ENCODE assay signal across 8 cellular contexts in genomic region chr22:19909350-19910179, GRCh38. TPM values are rescaled to one million over a fixed set of nuclear protein-coding genes. Genes with fewer than 3 reads are reported as not detected.
DNase-seq lines count a peak whose midpoint lies in the region; ATAC-seq and TF ChIP-seq lines count a peak whose summit lies in the region.

No MANE protein-coding gene starts in this region.

- no peak overlapping the region for H3K4me3 Mint-ChIP-seq in endodermal cell

- no peaks in the 10 kb centered on the region for H3K27me3 Mint-ChIP-seq in endodermal cell (ENCODE audit: insufficient read depth)

- CTCF ChIA-PET in BJ (lab: Yijun Ruan, JAX) = interaction anchor here (0.6 to 11.1 kb wide), 32 partner anchors 8 to 230 kb away, joined by 3 to 277 read pairs (median 4); partner anchors contain the start of gene GP1BB

- peaks cover 5% of the 10 kb centered on the region for H3K4me1 Mint-ChIP-seq in endodermal cell

- no peaks in the 10 kb centered on the region for H3K27me3 ChIP-seq in BJ (ENCODE audit: control insufficient read depth, insufficient read depth, low read length)
- H3K27me3 ChIP-seq in HL-60 (ENCODE audit: insufficient read depth, poor library complexity, severe bottlenecking) = no peaks in the 10 kb centered on the region
- H3K27me3 ChIP-seq in NT2/D1 (ENCODE audit: insufficient read depth, insufficient read length) = no peaks in the 10 kb centered on the region
- no peaks in the 10 kb centered on the region for H3K27me3 ChIP-seq in endodermal cell (ENCODE audit: control insufficient read depth, insufficient read depth, low read length, poor library complexity, severe bottlenecking)

- peaks cover 19% of the 10 kb centered on the region for H3K36me3 ChIP-seq in BJ (ENCODE audit: control insufficient read depth, insufficient read depth, low read length)
- peaks cover 14% of the 10 kb centered on the region for H3K36me3 ChIP-seq in NT2/D1 (ENCODE audit: insufficient read depth, insufficient read length, low read length)
- H3K36me3 ChIP-seq in endodermal cell (ENCODE audit: control insufficient read depth, insufficient read depth, low read length) = peaks cover 14% of the 10 kb centered on the region

- H3K27ac ChIP-seq in HL-60 (replicated peaks) (no peak overlapping the region), endodermal cell (ENCODE audit: low read depth, low read length) (no peak overlapping the region)

- TF ChIP-seq CTCF in BJ (IDR thresholded peaks at IDR 0.05; ENCODE audit: insufficient read depth, low read depth, low read length) (peak; percentile 90), HL-60 (IDR thresholded peaks at IDR 0.05; ENCODE audit: insufficient read depth, low read length) (peak; percentile 94), endodermal cell (conservative IDR thresholded peaks at IDR 0.05) (peak; percentile 90)

- POLR2A ChIA-PET in BJ (lab: Charles Lee) = no interaction called here

- no peak overlapping the region for H3K27ac Mint-ChIP-seq in endodermal cell

- H3K36me3 Mint-ChIP-seq in endodermal cell (ENCODE audit: low read depth) = peaks cover 13% of the 10 kb centered on the region

- H3K4me3 ChIP-seq in BJ (ENCODE audit: low read depth, low read length) = no peak overlapping the region
- H3K4me3 ChIP-seq in HL-60 (replicated peaks; ENCODE audit: insufficient read depth, low read length) = no peak overlapping the region
- H3K4me3 ChIP-seq in NT2/D1 (ENCODE audit: insufficient read length, low read depth) = no peak overlapping the region
- H3K4me3 ChIP-seq in endodermal cell (ENCODE audit: low read length) = no peak overlapping the region

- H3K9ac ChIP-seq in NT2/D1 (ENCODE audit: insufficient read length, low read depth) = peak overlapping the region; percentile 51
- H3K9ac ChIP-seq in endodermal cell (ENCODE audit: extremely low read depth, low read length, poor library complexity, severe bottlenecking) = no peak overlapping the region

- WGBS in endodermal cell (ENCODE audit: insufficient coverage in 1 of 2, insufficient read length in 1 of 2), 2 experiments = 30 to 33% methylated on average over 4 to 5 of the region's 6 CpGs

- peaks cover 11% of the 10 kb centered on the region; the same call in 1 of the 2 replicates for H3K9me3 ChIP-seq in NT2/D1 (ENCODE audit: insufficient read depth, low read length)
- H3K9me3 ChIP-seq in endodermal cell (ENCODE audit: control insufficient read depth, low read length) = peaks cover 5% of the 10 kb centered on the region

- no peaks in the 10 kb centered on the region for H3K9me3 Mint-ChIP-seq in endodermal cell

- DNase-seq in BJ (ENCODE audit: low read depth) = no peak
- DNase-seq in HL-60 (ENCODE audit: low read depth in 1 of 2, low spot score in 1 of 2) = peak; percentile 35 to 77
- DNase-seq in NT2/D1 (ENCODE audit: low read depth, low spot score) = peak; percentile 38
- peak; percentile 64 to 66 for DNase-seq in activated CD8-positive, alpha-beta memory T cell treated with anti-CD3 and anti-CD28 coated beads for 4 hours (ENCODE audit: low read depth in 2 of 2)
- DNase-seq in endodermal cell = peak; percentile 95
- DNase-seq in midbrain (lab: John Stamatoyannopoulos, UW) = peak; percentile 78
- DNase-seq in stimulated activated CD8-positive, alpha-beta memory T cell treated with anti-CD3 and anti-CD28 coated beads, Interleukin-2, amount 100 ng/mL, for 48 hours (ENCODE audit: low read depth in 2 of 2) = peak; percentile 60 to 76

- no peak for ATAC-seq in HG02852 (IDR thresholded peaks at IDR 0.05; ENCODE audit: unreplicated experiment)

- H3K4me1 ChIP-seq in NT2/D1 (ENCODE audit: insufficient read depth, insufficient read length) (peaks cover 8% of the 10 kb centered on the region), endodermal cell (ENCODE audit: control insufficient read depth, insufficient read depth, low read length) (no peaks in the 10 kb centered on the region)

RNA-seq across cellular contexts. Expression of gene COMT, which starts 32.0 kb away (rescaled TPM):
- 146 and 332 TPM in 2 replicates for polyA plus RNA-seq in BJ (2011; rRNA removed)
- 58.9 and 97.0 TPM in 2 replicates for polyA minus RNA-seq in BJ (2011; rRNA and poly(A)+ RNA removed)
- total RNA-seq in endodermal cell = 10 to 100 TPM; 26.6 to 27.8 TPM
- polyA plus RNA-seq in endodermal cell (2013, experiment 1 of 2) = 84.5 TPM
- polyA plus RNA-seq in endodermal cell (2013, experiment 2 of 2) = 77.3 TPM

RNA-seq across cellular contexts. Expression of gene TXNRD2, which starts 32.1 kb away (rescaled TPM):
- 16.0 and 28.5 TPM in 2 replicates for polyA plus RNA-seq in BJ (2011; rRNA removed)
- 16.2 and 16.5 TPM in 2 replicates for polyA minus RNA-seq in BJ (2011; rRNA and poly(A)+ RNA removed)
- total RNA-seq in endodermal cell = 10 to 100 TPM in 1 of 2 donors, 1 to 10 TPM in 1; 7.3 to 13.6 TPM
- polyA plus RNA-seq in endodermal cell (2013, experiment 1 of 2) = 11.2 TPM
- 12.2 TPM for polyA plus RNA-seq in endodermal cell (2013, experiment 2 of 2)

RNA-seq across cellular contexts. Expression of gene GNB1L, which starts 54.9 kb away (rescaled TPM):
- polyA plus RNA-seq in BJ (2011; rRNA removed) = 1.3 and 3.6 TPM in 2 replicates
- polyA minus RNA-seq in BJ (2011; rRNA and poly(A)+ RNA removed) = 0.24 and 1.0 TPM in 2 replicates
- 10 to 100 TPM in 1 of 2 donors, 1 to 10 TPM in 1; 9.5 to 12.2 TPM for total RNA-seq in endodermal cell
- polyA plus RNA-seq in endodermal cell (2013, experiment 1 of 2) = 10.1 TPM
- polyA plus RNA-seq in endodermal cell (2013, experiment 2 of 2) = 7.7 TPM

RNA-seq across cellular contexts. Expression of gene RTL10, which starts 54.9 kb away (rescaled TPM):
- polyA plus RNA-seq in BJ (2011; rRNA removed) = 11.7 and 18.9 TPM in 2 replicates
- polyA minus RNA-seq in BJ (2011; rRNA and poly(A)+ RNA removed) = 22.2 and 29.5 TPM in 2 replicates
- 10 to 100 TPM; 20.6 to 22.2 TPM for total RNA-seq in endodermal cell
- 12.4 TPM for polyA plus RNA-seq in endodermal cell (2013, experiment 1 of 2)
- 12.1 TPM for polyA plus RNA-seq in endodermal cell (2013, experiment 2 of 2)
